ENCODE assay signal across 19 cellular contexts in genomic region chr16:68113765-68114240, GRCh38. TPM values are rescaled to one million over a fixed set of nuclear protein-coding genes. Genes with fewer than 3 reads are reported as not detected.
DNase-seq lines count a peak whose midpoint lies in the region; ATAC-seq and TF ChIP-seq lines count a peak whose summit lies in the region.
"Had no signal": no experiment of that assay in that cellular context is flagged by ENCODE, and none has a peak within 500 bp of the region (broad histone marks: within the 10 kb centered on the region; RNA-seq: fewer than 3 reads in every experiment).

No MANE protein-coding gene starts in this region.

- intact Hi-C loops in Calu3 (cut with micrococcal nuclease; ENCODE audit: unreplicated experiment), result no loop called here

- H3K4me3 Mint-ChIP-seq in central memory CD8-positive, alpha-beta T cell, result peak overlapping the region; percentile 28
- no peak overlapping the region for H3K4me3 Mint-ChIP-seq in nephron progenitor cell
- no peak overlapping the region for H3K4me3 Mint-ChIP-seq in Calu3 (ENCODE audit: low read depth, unreplicated experiment)
- H3K4me3 Mint-ChIP-seq in stimulated activated naive B cell treated with anti-CD40 and anti-IgM and Interleukin-4, amounts not matched to agents 10 μg/mL and 1 μg/mL and 100 μg/mL, for 72 hours, result no peak overlapping the region

- H3K27ac Mint-ChIP-seq in central memory CD8-positive, alpha-beta T cell (ENCODE audit: low read depth), result no peak overlapping the region
- H3K27ac Mint-ChIP-seq in nephron progenitor cell (peak overlapping the region; percentile 77), Calu3 (ENCODE audit: unreplicated experiment) (no peak overlapping the region)
- H3K27ac Mint-ChIP-seq in stimulated activated naive B cell treated with anti-CD40 and anti-IgM and Interleukin-4, amounts not matched to agents 10 μg/mL and 1 μg/mL and 100 μg/mL, for 72 hours, result no peak overlapping the region

- H3K4me1 Mint-ChIP-seq in central memory CD8-positive, alpha-beta T cell, result peaks cover 87% of the 10 kb centered on the region
- peaks cover 11% of the 10 kb centered on the region for H3K4me1 Mint-ChIP-seq in nephron progenitor cell
- H3K4me1 Mint-ChIP-seq in Calu3 (ENCODE audit: low read depth, unreplicated experiment), result peaks cover 8% of the 10 kb centered on the region
- H3K4me1 Mint-ChIP-seq in stimulated activated naive B cell treated with anti-CD40 and anti-IgM and Interleukin-4, amounts not matched to agents 10 μg/mL and 1 μg/mL and 100 μg/mL, for 72 hours, result peaks cover 44 to 97% of the 10 kb centered on the region in 2 donors

- ATAC-seq in central memory CD8-positive, alpha-beta T cell (replicated peaks; ENCODE audit: extremely low read depth, poor library complexity, severe bottlenecking), result no peak
- no peak for ATAC-seq in stimulated activated naive B cell treated with anti-CD40 and anti-IgM and Interleukin-4, amounts not matched to agents 10 μg/mL and 1 μg/mL and 100 μg/mL, for 72 hours (replicated peaks)
- ATAC-seq: A549 had no signal

- no TSS peak for BruUV-seq in Calu3 (replicated peaks; lab: Mats Ljungman, UMichigan)

- peak; percentile 14 for DNase-seq in stimulated activated CD4-positive, alpha-beta T cell treated with anti-CD3 and anti-CD28 coated beads, Interleukin-15, amount 100 ng/mL, for 24 hours
- no peak for DNase-seq in stimulated activated CD4-positive, alpha-beta T cell treated with anti-CD3 and anti-CD28 coated beads, Interleukin-4, amount 100 ng/mL, for 4 hours
- DNase-seq in central memory CD8-positive, alpha-beta T cell (ENCODE audit: low spot score in 2 of 2), result no peak
- no peak for DNase-seq in nephron progenitor cell
- DNase-seq in Calu3, result no peak
- DNase-seq in stimulated activated naive B cell treated with anti-CD40 and anti-IgM and Interleukin-4, amounts not matched to agents 10 μg/mL and 1 μg/mL and 100 μg/mL, for 72 hours, result no peak
- DNase-seq in substantia nigra (lab: John Stamatoyannopoulos, UW), result no peak
- DNase-seq: C1 segment of cervical spinal cord; COR-L47; DMS53; HCEC 1CT; NCI-H1105 treated with DMSO at 0.1 percent for 48 hours; NCI-H1694 treated with DMSO at 0.1 percent for 48 hours; NCI-H2107; NCI-H345; NCI-H526 treated with DMSO at 0.1 percent for 48 hours; NK-92 treated with Interleukin-12 subunit alpha and Interleukin-12 subunit beta, amount 100 ng/mL, for 24 hours; SHP77 treated with DMSO at 0.1 percent for 48 hours had no signal

- no peak overlapping the region for H3K27ac ChIP-seq in substantia nigra (ENCODE audit: low read depth, low read length, poor library complexity, severe bottlenecking)
- H3K27ac ChIP-seq: A549 had no signal

- no peaks in the 10 kb centered on the region for H3K27me3 Mint-ChIP-seq in central memory CD8-positive, alpha-beta T cell
- H3K27me3 Mint-ChIP-seq in nephron progenitor cell (ENCODE audit: low read depth, poor library complexity), result peaks cover 5% of the 10 kb centered on the region
- no peaks in the 10 kb centered on the region for H3K27me3 Mint-ChIP-seq in Calu3 (ENCODE audit: unreplicated experiment)
- no peaks in the 10 kb centered on the region for H3K27me3 Mint-ChIP-seq in stimulated activated naive B cell treated with anti-CD40 and anti-IgM and Interleukin-4, amounts not matched to agents 10 μg/mL and 1 μg/mL and 100 μg/mL, for 72 hours

- CTCF ChIA-PET in Calu3 (lab: Charles Lee), result no interaction called here

- peaks cover 5% of the 10 kb centered on the region for H3K9me3 Mint-ChIP-seq in central memory CD8-positive, alpha-beta T cell
- H3K9me3 Mint-ChIP-seq in nephron progenitor cell (peaks cover 55% of the 10 kb centered on the region), Calu3 (ENCODE audit: low read depth, unreplicated experiment) (peaks cover 4% of the 10 kb centered on the region)
- peaks cover 16 to 24% of the 10 kb centered on the region in 2 donors for H3K9me3 Mint-ChIP-seq in stimulated activated naive B cell treated with anti-CD40 and anti-IgM and Interleukin-4, amounts not matched to agents 10 μg/mL and 1 μg/mL and 100 μg/mL, for 72 hours

- H3K36me3 Mint-ChIP-seq in central memory CD8-positive, alpha-beta T cell (ENCODE audit: insufficient read depth), result peaks cover 2% of the 10 kb centered on the region
- peaks cover 64% of the 10 kb centered on the region for H3K36me3 Mint-ChIP-seq in nephron progenitor cell (ENCODE audit: low read depth)
- no peaks in the 10 kb centered on the region for H3K36me3 Mint-ChIP-seq in Calu3 (ENCODE audit: insufficient read depth, unreplicated experiment)
- H3K36me3 Mint-ChIP-seq in stimulated activated naive B cell treated with anti-CD40 and anti-IgM and Interleukin-4, amounts not matched to agents 10 μg/mL and 1 μg/mL and 100 μg/mL, for 72 hours, result peaks cover 31 to 43% of the 10 kb centered on the region in 2 donors

- TF ChIP-seq CTCF in nephron progenitor cell (IDR thresholded peaks at IDR 0.05) (no peak), Calu3 (IDR thresholded peaks at IDR 0.05; ENCODE audit: unreplicated experiment) (no peak)

RNA-seq across cellular contexts. Expression of gene NFATC3, which starts 28.6 kb away (rescaled TPM):
- 39.3 and 39.9 TPM in 2 replicates for total RNA-seq in Calu3 (2022)
